In the genomic region with DNA sequence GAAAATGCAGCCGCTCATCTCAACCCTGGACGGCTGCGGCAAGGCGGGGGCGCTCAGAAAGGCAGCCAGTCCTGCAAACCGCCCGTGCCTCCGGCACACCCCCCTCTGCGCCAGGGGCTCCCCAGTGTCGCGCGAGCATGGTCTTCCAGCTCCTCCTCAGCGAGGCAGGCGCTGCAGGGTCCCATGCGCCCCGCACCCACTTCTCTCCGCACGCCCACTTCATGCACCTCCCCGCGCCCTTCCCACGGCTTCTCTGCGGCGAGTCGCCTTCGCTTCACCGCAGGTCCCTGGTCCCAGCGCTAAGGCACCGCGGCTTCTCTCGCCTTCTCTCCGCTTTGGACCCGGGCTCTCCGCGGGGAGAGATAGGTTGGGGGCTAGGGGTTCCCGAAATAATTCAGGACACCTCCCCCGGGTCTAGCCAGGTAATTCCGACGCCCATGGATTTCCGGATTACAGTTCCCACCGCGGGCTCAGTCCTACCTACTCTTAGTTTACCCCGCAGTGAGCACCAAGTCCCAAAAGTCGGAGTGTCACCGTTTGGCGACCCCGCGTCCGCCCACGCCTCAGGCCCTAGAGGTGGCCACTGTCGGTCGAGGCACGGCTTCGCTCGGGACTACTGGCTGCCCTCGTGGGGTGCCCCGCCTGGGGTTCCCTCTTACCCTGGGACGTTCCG, we compare ENCODE assay signal across 10 cellular contexts.
A peak's percentile ranks its signal among the peaks of the same experiment; 100 is the strongest.
DNase-seq lines count a peak whose midpoint lies in the region; ATAC-seq and TF ChIP-seq lines count a peak whose summit lies in the region.
"Had no signal": no experiment of that assay in that cellular context is flagged by ENCODE, and none has a peak within 500 bp of the region (broad histone marks: within the 10 kb centered on the region; RNA-seq: fewer than 3 reads in every experiment).

No MANE protein-coding gene starts in this region.

- ATAC-seq in naive B cell (ENCODE audit: low read depth in 2 of 2) (peak; percentile 28 to 39), upper lobe of right lung (peak; percentile 4), GM21526 (IDR thresholded peaks at IDR 0.05; ENCODE audit: low FRiP score, unreplicated experiment) (no peak)
- ATAC-seq: K562 had no signal

- CTCF ChIA-PET in activated naive CD4-positive, alpha-beta T cell treated with anti-CD3 and anti-CD28 coated beads for 36 hours (lab: Charles Lee) = interaction anchor here (0.5 to 0.7 kb wide), 2 partner anchors 65 to 76 kb away, joined by 3 read pairs; no protein-coding TSS in a partner anchor
- CTCF ChIA-PET in activated naive CD4-positive, alpha-beta T cell treated with anti-CD3 and anti-CD28 coated beads, Interleukin-2, amount 10 ng/mL, durations not matched to agents 7 days and 5 days (lab: Charles Lee) = no interaction called here

- H3K4me3 ChIP-seq in upper lobe of right lung = peak overlapping the region; percentile 31
- H3K4me3 ChIP-seq: K562 had no signal

- intact Hi-C loops in activated naive CD4-positive, alpha-beta T cell treated with anti-CD3 and anti-CD28 coated beads for 36 hours (cut with micrococcal nuclease) = no loop called here
- intact Hi-C loops in upper lobe of right lung (cut with DNase I) = no loop called here

- H3K27me3 Mint-ChIP-seq in activated naive CD4-positive, alpha-beta T cell treated with anti-CD3 and anti-CD28 coated beads for 36 hours (ENCODE audit: low read depth) = peaks cover 62% of the 10 kb centered on the region
- H3K27me3 Mint-ChIP-seq in activated naive CD4-positive, alpha-beta T cell treated with anti-CD3 and anti-CD28 coated beads, Interleukin-2, amount 10 ng/mL, durations not matched to agents 7 days and 5 days = peaks cover 100% of the 10 kb centered on the region
- H3K27me3 Mint-ChIP-seq in naive B cell = peaks cover 58 to 93% (median 90%) of the 10 kb centered on the region in 3 donors

- peaks cover 21% of the 10 kb centered on the region for H3K4me1 Mint-ChIP-seq in activated naive CD4-positive, alpha-beta T cell treated with anti-CD3 and anti-CD28 coated beads for 36 hours (ENCODE audit: low read depth)
- H3K4me1 Mint-ChIP-seq in activated naive CD4-positive, alpha-beta T cell treated with anti-CD3 and anti-CD28 coated beads, Interleukin-2, amount 10 ng/mL, durations not matched to agents 7 days and 5 days = peaks cover 10% of the 10 kb centered on the region
- peaks cover 21 to 45% (median 37%) of the 10 kb centered on the region in 3 donors for H3K4me1 Mint-ChIP-seq in naive B cell

- no peaks in the 10 kb centered on the region for H3K9me3 Mint-ChIP-seq in activated naive CD4-positive, alpha-beta T cell treated with anti-CD3 and anti-CD28 coated beads for 36 hours
- no peaks in the 10 kb centered on the region for H3K9me3 Mint-ChIP-seq in activated naive CD4-positive, alpha-beta T cell treated with anti-CD3 and anti-CD28 coated beads, Interleukin-2, amount 10 ng/mL, durations not matched to agents 7 days and 5 days
- H3K9me3 Mint-ChIP-seq in naive B cell = no peaks in the 10 kb centered on the region

- H3K9me3 ChIP-seq in upper lobe of right lung = no peaks in the 10 kb centered on the region

- H3K4me3 Mint-ChIP-seq in activated naive CD4-positive, alpha-beta T cell treated with anti-CD3 and anti-CD28 coated beads for 36 hours = peak overlapping the region; percentile 43
- no peak overlapping the region for H3K4me3 Mint-ChIP-seq in activated naive CD4-positive, alpha-beta T cell treated with anti-CD3 and anti-CD28 coated beads, Interleukin-2, amount 10 ng/mL, durations not matched to agents 7 days and 5 days
- peak overlapping the region; percentile 10 to 84 (median 80) for H3K4me3 Mint-ChIP-seq in naive B cell

- TF ChIP-seq CTCF in upper lobe of right lung (IDR thresholded peaks at IDR 0.05) = no peak

- H3K27ac Mint-ChIP-seq in activated naive CD4-positive, alpha-beta T cell treated with anti-CD3 and anti-CD28 coated beads for 36 hours = no peak overlapping the region
- H3K27ac Mint-ChIP-seq in activated naive CD4-positive, alpha-beta T cell treated with anti-CD3 and anti-CD28 coated beads, Interleukin-2, amount 10 ng/mL, durations not matched to agents 7 days and 5 days = no peak overlapping the region
- no peak overlapping the region for H3K27ac Mint-ChIP-seq in naive B cell

- no peak overlapping the region for H3K27ac ChIP-seq in upper lobe of right lung

- peaks cover 31% of the 10 kb centered on the region for H3K27me3 ChIP-seq in upper lobe of right lung

- no peaks in the 10 kb centered on the region for H3K36me3 Mint-ChIP-seq in activated naive CD4-positive, alpha-beta T cell treated with anti-CD3 and anti-CD28 coated beads for 36 hours (ENCODE audit: low read depth)
- H3K36me3 Mint-ChIP-seq in activated naive CD4-positive, alpha-beta T cell treated with anti-CD3 and anti-CD28 coated beads, Interleukin-2, amount 10 ng/mL, durations not matched to agents 7 days and 5 days = no peaks in the 10 kb centered on the region
- no peaks in the 10 kb centered on the region for H3K36me3 Mint-ChIP-seq in naive B cell

- H3K36me3 ChIP-seq in upper lobe of right lung = no peaks in the 10 kb centered on the region

- H3K4me1 ChIP-seq in upper lobe of right lung = peaks cover 20% of the 10 kb centered on the region

- DNase-seq in activated naive CD4-positive, alpha-beta T cell treated with anti-CD3 and anti-CD28 coated beads for 36 hours = no peak
- DNase-seq in activated naive CD4-positive, alpha-beta T cell treated with anti-CD3 and anti-CD28 coated beads, Interleukin-2, amount 10 ng/mL, durations not matched to agents 7 days and 5 days = no peak
- DNase-seq in ecto neural progenitor cell (ENCODE audit: low spot score) (peak; percentile 61), naive B cell (no peak), upper lobe of right lung (no peak), mesenteric fat pad (ENCODE audit: low spot score) (no peak), islet precursor cell (no peak)
- DNase-seq: stimulated activated CD4-positive, alpha-beta T cell treated with anti-CD3 and anti-CD28 coated beads, Interleukin-12 subunit alpha, Interleukin-12 subunit beta, amount 100 ng/mL, for 4 hours had no signal
